ENCODE assay signal across 7 cellular contexts in the genomic region with DNA sequence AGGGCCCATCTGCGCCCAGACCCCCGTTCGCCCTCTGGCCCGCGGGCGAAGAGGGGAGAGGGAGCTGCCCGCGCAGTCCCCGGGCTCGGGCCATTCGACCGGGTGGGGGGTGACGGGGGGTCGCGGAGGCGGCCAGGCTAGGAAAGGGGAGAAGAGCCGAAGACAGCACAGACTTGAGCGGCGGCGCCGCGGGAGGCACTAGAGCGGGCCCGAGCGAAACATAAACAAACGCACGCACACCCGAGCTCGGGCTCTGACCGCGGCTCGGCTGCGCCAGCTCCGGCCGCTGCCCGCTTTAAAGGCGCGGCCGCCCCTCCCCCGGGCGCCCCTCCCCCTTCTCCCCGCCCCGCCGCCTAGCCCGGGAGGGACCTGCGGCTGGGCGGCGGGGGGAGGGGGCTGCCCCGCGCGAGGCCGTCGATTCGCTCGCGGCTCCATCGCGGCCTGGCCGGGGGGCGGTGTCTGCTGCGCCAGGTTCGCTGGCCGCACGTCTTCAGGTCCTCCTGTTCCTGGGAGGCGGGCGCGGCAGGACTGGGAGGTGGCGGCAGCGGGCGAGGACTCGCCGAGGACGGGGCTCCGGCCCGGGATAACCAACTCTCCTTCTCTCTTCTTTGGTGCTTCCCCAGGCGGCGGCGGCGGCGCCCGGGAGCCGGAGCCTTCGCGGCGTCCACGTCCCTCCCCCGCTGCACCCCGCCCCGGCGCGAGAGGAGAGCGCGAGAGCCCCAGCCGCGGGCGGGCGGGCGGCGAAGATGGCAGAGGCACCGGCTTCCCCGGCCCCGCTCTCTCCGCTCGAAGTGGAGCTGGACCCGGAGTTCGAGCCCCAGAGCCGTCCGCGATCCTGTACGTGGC. TPM values are rescaled to one million over a fixed set of nuclear protein-coding genes. Genes with fewer than 3 reads are reported as not detected.
DNase-seq lines count a peak whose midpoint lies in the region; ATAC-seq, FAIRE-seq and TF ChIP-seq lines count a peak whose summit lies in the region.

A gene (plus strand): TSS at position 455 of the 846 bp plus-strand sequence. CDS start 292 bp downstream, at position 747.

- no peaks in the 10 kb centered on the region for H3K27me3 ChIP-seq in small intestine (ENCODE audit: control insufficient read depth in 2 of 2, insufficient read depth in 2 of 2, low read length in 2 of 2)

- H3K4me1 ChIP-seq in small intestine (ENCODE audit: control insufficient read depth in 2 of 2, insufficient read depth in 1 of 2, low read depth in 1 of 2, low read length in 1 of 2), result peaks cover 5 to 13% of the 10 kb centered on the region in 2 donors

- peak within 1 kb of the TSS; percentile 99 for H3K27ac ChIP-seq in small intestine (ENCODE audit: low read depth in 1 of 2, low read length in 1 of 2)

- no peak for TF ChIP-seq POLR2A in GM12891 (IDR thresholded peaks at IDR 0.05; ENCODE audit: low read depth, low read length)

- H3K4me3 Mint-ChIP-seq in WTC11, result peak within 1 kb of the TSS; percentile 85
- H3K4me3 Mint-ChIP-seq in central memory CD8-positive, alpha-beta T cell, result peak within 1 kb of the TSS; percentile 88

- ATAC-seq in WTC11 (peak; percentile 13), GM18511 (IDR thresholded peaks at IDR 0.05; ENCODE audit: unreplicated experiment) (no peak)
- no peak for ATAC-seq in central memory CD8-positive, alpha-beta T cell (replicated peaks; ENCODE audit: extremely low read depth, poor library complexity, severe bottlenecking)

- FAIRE-seq in GM12891 (lab: Jason Lieb, UNC) (no peak), small intestine (lab: Jason Lieb, UNC) (no peak)

- peak within 1 kb of the TSS; percentile 49; the same call in 1 of the 2 replicates for H3K27ac Mint-ChIP-seq in WTC11
- H3K27ac Mint-ChIP-seq in central memory CD8-positive, alpha-beta T cell (ENCODE audit: low read depth), result peak within 1 kb of the TSS; percentile 98

- H3K36me3 ChIP-seq in small intestine (ENCODE audit: control insufficient read depth in 2 of 2, insufficient read depth in 2 of 2, low read length in 2 of 2), result no peaks in the 10 kb centered on the region

- 0 to 3% (median 0%) methylated on average over 39 to 108 of the region's 110 CpGs for WGBS in small intestine, 3 donors

- H3K9me3 ChIP-seq in small intestine (ENCODE audit: control insufficient read depth, low read depth), result no peaks in the 10 kb centered on the region

- peak within 1 kb of the TSS; percentile 60 to 75 for H3K4me3 ChIP-seq in small intestine (ENCODE audit: low read depth in 1 of 2, low read length in 2 of 2)

- H3K27me3 Mint-ChIP-seq in WTC11 (ENCODE audit: low read depth), result peaks cover 42% of the 10 kb centered on the region
- H3K27me3 Mint-ChIP-seq in central memory CD8-positive, alpha-beta T cell, result no peaks in the 10 kb centered on the region

- DNase-seq in GM12891 (ENCODE audit: insufficient read length, low spot score), result peak; percentile 35
- peak; percentile 11 for DNase-seq in NCI-H187 treated with DMSO at 0.1 percent for 48 hours (lab: John Stamatoyannopoulos, UW)
- peak; percentile 89 for DNase-seq in WTC11 (ENCODE audit: low spot score)
- DNase-seq in central memory CD8-positive, alpha-beta T cell (ENCODE audit: low spot score in 2 of 2), result peak; percentile 30 to 42
- DNase-seq in inferior parietal cortex (ENCODE audit: extremely low spot score), result peak; percentile 69
- peak; percentile 87 for DNase-seq in small intestine

- CTCF ChIA-PET in WTC11 (lab: Charles Lee), result interaction anchor here (0.9 to 2.6 kb wide), 3 partner anchors 221 to 286 kb away, joined by 3 to 9 read pairs (median 4); no protein-coding TSS in a partner anchor

- POLR2A ChIA-PET in WTC11 (lab: Charles Lee), result interaction anchor here (0.7 to 1.2 kb wide), 5 partner anchors 172 to 534 kb away, joined by 3 to 4 read pairs (median 3); a partner anchor contains a TSS

- TF ChIP-seq CTCF in WTC11 (IDR thresholded peaks at IDR 0.05), result no peak

- peaks cover 38% of the 10 kb centered on the region for H3K4me1 Mint-ChIP-seq in WTC11
- H3K4me1 Mint-ChIP-seq in central memory CD8-positive, alpha-beta T cell, result peaks cover 38% of the 10 kb centered on the region

- no peaks in the 10 kb centered on the region for H3K36me3 Mint-ChIP-seq in WTC11
- peaks cover 35% of the 10 kb centered on the region for H3K36me3 Mint-ChIP-seq in central memory CD8-positive, alpha-beta T cell (ENCODE audit: insufficient read depth)

- H3K9me3 Mint-ChIP-seq in WTC11, result no peaks in the 10 kb centered on the region
- no peaks in the 10 kb centered on the region for H3K9me3 Mint-ChIP-seq in central memory CD8-positive, alpha-beta T cell

TF ChIP-seq in GM12891, 5 proteins besides CTCF, POLR2A, EP300 and RAD21:
- no peak for TF ChIP-seq PAX5 (IDR thresholded peaks at IDR 0.05; ENCODE audit: insufficient read depth, low read length, severe bottlenecking)

TF ChIP-seq in WTC11, 78 proteins besides CTCF, POLR2A, EP300 and RAD21 (continues in another document):
- TF ChIP-seq CREB1 (CRISPR knock-in tag; IDR thresholded peaks at IDR 0.05), result no peak
- TF ChIP-seq ZNF317 (CRISPR knock-in tag; IDR thresholded peaks at IDR 0.05; ENCODE audit: borderline replicate concordance, low read depth), result no peak
- TF ChIP-seq, protein P1, sequence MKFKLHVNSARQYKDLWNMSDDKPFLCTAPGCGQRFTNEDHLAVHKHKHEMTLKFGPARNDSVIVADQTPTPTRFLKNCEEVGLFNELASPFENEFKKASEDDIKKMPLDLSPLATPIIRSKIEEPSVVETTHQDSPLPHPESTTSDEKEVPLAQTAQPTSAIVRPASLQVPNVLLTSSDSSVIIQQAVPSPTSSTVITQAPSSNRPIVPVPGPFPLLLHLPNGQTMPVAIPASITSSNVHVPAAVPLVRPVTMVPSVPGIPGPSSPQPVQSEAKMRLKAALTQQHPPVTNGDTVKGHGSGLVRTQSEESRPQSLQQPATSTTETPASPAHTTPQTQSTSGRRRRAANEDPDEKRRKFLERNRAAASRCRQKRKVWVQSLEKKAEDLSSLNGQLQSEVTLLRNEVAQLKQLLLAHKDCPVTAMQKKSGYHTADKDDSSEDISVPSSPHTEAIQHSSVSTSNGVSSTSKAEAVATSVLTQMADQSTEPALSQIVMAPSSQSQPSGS (CRISPR knock-in tag; IDR thresholded peaks at IDR 0.05; ENCODE audit: borderline replicate concordance, low read depth), result no peak
- TF ChIP-seq, protein P2, sequence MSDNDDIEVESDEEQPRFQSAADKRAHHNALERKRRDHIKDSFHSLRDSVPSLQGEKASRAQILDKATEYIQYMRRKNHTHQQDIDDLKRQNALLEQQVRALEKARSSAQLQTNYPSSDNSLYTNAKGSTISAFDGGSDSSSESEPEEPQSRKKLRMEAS (CRISPR knock-in tag; IDR thresholded peaks at IDR 0.05), result peak; percentile 56
- TF ChIP-seq HMGA2 (CRISPR knock-in tag; IDR thresholded peaks at IDR 0.05), result no peak
- TF ChIP-seq ZNF263 (CRISPR knock-in tag; IDR thresholded peaks at IDR 0.05; ENCODE audit: low read depth), result no peak
- TF ChIP-seq ZNF219 (CRISPR knock-in tag; IDR thresholded peaks at IDR 0.05; ENCODE audit: borderline replicate concordance), result no peak
- TF ChIP-seq FOXP1 (CRISPR knock-in tag; IDR thresholded peaks at IDR 0.05; ENCODE audit: borderline replicate concordance), result peak; percentile 60
- peak; percentile 82 for TF ChIP-seq SP1 (CRISPR knock-in tag; conservative IDR thresholded peaks at IDR 0.05)
- TF ChIP-seq NFYB (CRISPR knock-in tag; conservative IDR thresholded peaks at IDR 0.05; ENCODE audit: low read depth), result no peak
- no peak; the same call in 1 of the 2 replicates for TF ChIP-seq CREM (CRISPR knock-in tag; IDR thresholded peaks at IDR 0.05)
- TF ChIP-seq, protein P3, sequence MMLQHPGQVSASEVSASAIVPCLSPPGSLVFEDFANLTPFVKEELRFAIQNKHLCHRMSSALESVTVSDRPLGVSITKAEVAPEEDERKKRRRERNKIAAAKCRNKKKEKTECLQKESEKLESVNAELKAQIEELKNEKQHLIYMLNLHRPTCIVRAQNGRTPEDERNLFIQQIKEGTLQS (CRISPR knock-in tag; conservative IDR thresholded peaks at IDR 0.05), result no peak
- no peak for TF ChIP-seq RELA (CRISPR knock-in tag; IDR thresholded peaks at IDR 0.05; ENCODE audit: borderline replicate concordance)
- no peak for TF ChIP-seq KAT7 (CRISPR knock-in tag; IDR thresholded peaks at IDR 0.05; ENCODE audit: borderline replicate concordance)
- TF ChIP-seq, protein P4, sequence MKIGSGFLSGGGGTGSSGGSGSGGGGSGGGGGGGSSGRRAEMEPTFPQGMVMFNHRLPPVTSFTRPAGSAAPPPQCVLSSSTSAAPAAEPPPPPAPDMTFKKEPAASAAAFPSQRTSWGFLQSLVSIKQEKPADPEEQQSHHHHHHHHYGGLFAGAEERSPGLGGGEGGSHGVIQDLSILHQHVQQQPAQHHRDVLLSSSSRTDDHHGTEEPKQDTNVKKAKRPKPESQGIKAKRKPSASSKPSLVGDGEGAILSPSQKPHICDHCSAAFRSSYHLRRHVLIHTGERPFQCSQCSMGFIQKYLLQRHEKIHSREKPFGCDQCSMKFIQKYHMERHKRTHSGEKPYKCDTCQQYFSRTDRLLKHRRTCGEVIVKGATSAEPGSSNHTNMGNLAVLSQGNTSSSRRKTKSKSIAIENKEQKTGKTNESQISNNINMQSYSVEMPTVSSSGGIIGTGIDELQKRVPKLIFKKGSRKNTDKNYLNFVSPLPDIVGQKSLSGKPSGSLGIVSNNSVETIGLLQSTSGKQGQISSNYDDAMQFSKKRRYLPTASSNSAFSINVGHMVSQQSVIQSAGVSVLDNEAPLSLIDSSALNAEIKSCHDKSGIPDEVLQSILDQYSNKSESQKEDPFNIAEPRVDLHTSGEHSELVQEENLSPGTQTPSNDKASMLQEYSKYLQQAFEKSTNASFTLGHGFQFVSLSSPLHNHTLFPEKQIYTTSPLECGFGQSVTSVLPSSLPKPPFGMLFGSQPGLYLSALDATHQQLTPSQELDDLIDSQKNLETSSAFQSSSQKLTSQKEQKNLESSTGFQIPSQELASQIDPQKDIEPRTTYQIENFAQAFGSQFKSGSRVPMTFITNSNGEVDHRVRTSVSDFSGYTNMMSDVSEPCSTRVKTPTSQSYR (CRISPR knock-in tag; IDR thresholded peaks at IDR 0.05), result peak; percentile 23; the same call in 1 of the 2 replicates
- no peak; the same call in 1 of the 2 replicates for TF ChIP-seq FOXK1 (CRISPR knock-in tag; IDR thresholded peaks at IDR 0.05)
- TF ChIP-seq, protein P5, sequence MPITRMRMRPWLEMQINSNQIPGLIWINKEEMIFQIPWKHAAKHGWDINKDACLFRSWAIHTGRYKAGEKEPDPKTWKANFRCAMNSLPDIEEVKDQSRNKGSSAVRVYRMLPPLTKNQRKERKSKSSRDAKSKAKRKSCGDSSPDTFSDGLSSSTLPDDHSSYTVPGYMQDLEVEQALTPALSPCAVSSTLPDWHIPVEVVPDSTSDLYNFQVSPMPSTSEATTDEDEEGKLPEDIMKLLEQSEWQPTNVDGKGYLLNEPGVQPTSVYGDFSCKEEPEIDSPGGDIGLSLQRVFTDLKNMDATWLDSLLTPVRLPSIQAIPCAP (CRISPR knock-in tag; IDR thresholded peaks at IDR 0.05), result no peak

RNA-seq across cellular contexts. Expression of the gene that starts here (rescaled TPM):
- 0.56 TPM for polyA plus RNA-seq in GM12891 (2012; ENCODE audit: low read depth, missing spikeins)
- total RNA-seq in WTC11 (2021), result 15.6 to 18.1 TPM (median 17.8 TPM) in 3 replicates
- polyA plus RNA-seq in small intestine, result 10 to 100 TPM in 2 of 3 donors, 1 to 10 TPM in 1; 8.7 to 16.8 (median 11.9) TPM

Comparison
In these comparisons a context has a peak if more than half of its experiments do, and no peak if none do; other contexts are left out.
1. DNase-seq: peak in every context shown above with its lines; median percentile 89 in WTC11; 87 in small intestine; 69 in inferior parietal cortex; 36 in central memory CD8-positive, alpha-beta T cell; 35 in GM12891; 11 in NCI-H187 treated with DMSO at 0.1 percent for 48 hours.